28 cellular contexts compared by ENCODE assay signal in genomic region chr5:12876541-12877298, GRCh38.
"Had no signal": no experiment of that assay in that cellular context is flagged by ENCODE, and none has a peak within 500 bp of the region (broad histone marks: within the 10 kb centered on the region; RNA-seq: fewer than 3 reads in every experiment).

No MANE protein-coding gene starts in this region.

- H3K27ac ChIP-seq: neutrophil, ovary, prostate gland, spleen, thyroid gland, upper lobe of right lung had no signal

- ATAC-seq: left ventricle myocardium superior; naive thymus-derived CD8-positive, alpha-beta T cell; upper lobe of right lung had no signal

- H3K4me3 ChIP-seq: ovary, prostate gland, spleen, thyroid gland, upper lobe of right lung had no signal

- H3K27ac Mint-ChIP-seq: activated CD4-positive, alpha-beta memory T cell treated with anti-CD3 and anti-CD28 coated beads, Interleukin-2, amount 10 ng/mL, durations not matched to agents 7 days and 5 days; activated CD4-positive, alpha-beta T cell treated with anti-CD3 and anti-CD28 coated beads, Interleukin-2, amount 10 ng/mL, durations not matched to agents 24 days and 14 days; activated naive CD4-positive, alpha-beta T cell treated with anti-CD3 and anti-CD28 coated beads, Interleukin-2, amount 50 U/mL, for 24 hours; activated T-helper 1 cell treated with anti-CD3 and anti-CD28 coated beads, Interleukin-12 subunit alpha, Interleukin-12 subunit beta, Interleukin-2, Interleukin-4 antibody, amounts not matched to agents 30 ng/mL and 10 ng/mL and 1 ng/mL, durations not matched to agents 14 hours and 24 hours and 36 hours; brain; dendritic cell treated with granulocyte-macrophage colony-stimulating factor and Interleukin-4, amounts not matched to agents 40 ng/mL and 50 ng/mL, for 4 days; mesothelial cell of epicardium; T-helper 1 cell treated with Interleukin-12 subunit alpha and Interleukin-12 subunit beta and Interleukin-4 antibody, amounts not matched to agents 30 μg/mL and 1 μg/mL, for 36 hours had no signal

- H3K27me3 ChIP-seq: neutrophil, ovary, spleen, thyroid gland, upper lobe of right lung had no signal

- H3K4me1 Mint-ChIP-seq: activated CD4-positive, alpha-beta T cell treated with anti-CD3 and anti-CD28 coated beads, Interleukin-2, amount 10 ng/mL, durations not matched to agents 24 days and 14 days; activated naive CD4-positive, alpha-beta T cell treated with anti-CD3 and anti-CD28 coated beads, Interleukin-2, amount 50 U/mL, for 24 hours; brain; mesothelial cell of epicardium had no signal

- DNase-seq: activated CD4-positive, alpha-beta memory T cell treated with anti-CD3 and anti-CD28 coated beads, Interleukin-2, amount 10 ng/mL, durations not matched to agents 7 days and 5 days; activated CD4-positive, alpha-beta T cell treated with anti-CD3 and anti-CD28 coated beads, Interleukin-2, amount 10 ng/mL, durations not matched to agents 24 days and 14 days; activated gamma-delta T cell; aorta; effector CD4-positive, alpha-beta T cell; erythroblast; foreskin fibroblast; glutamatergic neuron; hippocampal formation; left ventricle myocardium superior; mammary epithelial cell; naive thymus-derived CD8-positive, alpha-beta T cell; ovary; stimulated activated CD4-positive, alpha-beta T cell treated with anti-CD3 and anti-CD28 coated beads, Interleukin-4, amount 100 ng/mL, for 1 hour; stimulated activated naive CD4-positive, alpha-beta T cell treated with Interleukin-2 at 50 U/mL for 16 hours; substantia nigra; T1000; thyroid gland; upper lobe of right lung had no signal

- H3K27me3 Mint-ChIP-seq: activated CD4-positive, alpha-beta memory T cell treated with anti-CD3 and anti-CD28 coated beads, Interleukin-2, amount 10 ng/mL, durations not matched to agents 7 days and 5 days; activated CD4-positive, alpha-beta T cell treated with anti-CD3 and anti-CD28 coated beads, Interleukin-2, amount 10 ng/mL, durations not matched to agents 24 days and 14 days; activated naive CD4-positive, alpha-beta T cell treated with anti-CD3 and anti-CD28 coated beads, Interleukin-2, amount 50 U/mL, for 24 hours; brain; dendritic cell treated with granulocyte-macrophage colony-stimulating factor and Interleukin-4, amounts not matched to agents 40 ng/mL and 50 ng/mL, for 4 days; naive thymus-derived CD8-positive, alpha-beta T cell had no signal

- H3K36me3 Mint-ChIP-seq: activated naive CD4-positive, alpha-beta T cell treated with anti-CD3 and anti-CD28 coated beads, Interleukin-2, amount 50 U/mL, for 24 hours; brain; naive thymus-derived CD8-positive, alpha-beta T cell had no signal

- H3K9me3 ChIP-seq: neutrophil, ovary, prostate gland, thyroid gland, upper lobe of right lung had no signal

- H3K4me3 Mint-ChIP-seq: activated CD4-positive, alpha-beta memory T cell treated with anti-CD3 and anti-CD28 coated beads, Interleukin-2, amount 10 ng/mL, durations not matched to agents 7 days and 5 days; activated CD4-positive, alpha-beta T cell treated with anti-CD3 and anti-CD28 coated beads, Interleukin-2, amount 10 ng/mL, durations not matched to agents 24 days and 14 days; activated naive CD4-positive, alpha-beta T cell treated with anti-CD3 and anti-CD28 coated beads, Interleukin-2, amount 50 U/mL, for 24 hours; activated T-helper 1 cell treated with anti-CD3 and anti-CD28 coated beads, Interleukin-12 subunit alpha, Interleukin-12 subunit beta, Interleukin-2, Interleukin-4 antibody, amounts not matched to agents 30 ng/mL and 10 ng/mL and 1 ng/mL, durations not matched to agents 14 hours and 24 hours and 36 hours; brain; dendritic cell treated with granulocyte-macrophage colony-stimulating factor and Interleukin-4, amounts not matched to agents 40 ng/mL and 50 ng/mL, for 4 days; mesothelial cell of epicardium; naive thymus-derived CD8-positive, alpha-beta T cell; T-helper 1 cell treated with Interleukin-12 subunit alpha and Interleukin-12 subunit beta and Interleukin-4 antibody, amounts not matched to agents 30 μg/mL and 1 μg/mL, for 36 hours had no signal

- H3K4me1 ChIP-seq: prostate gland, spleen, thyroid gland, upper lobe of right lung had no signal

- H3K36me3 ChIP-seq: neutrophil, ovary, prostate gland, spleen, thyroid gland, upper lobe of right lung had no signal
